ENCODE assay signal across 1 cellular context in genomic region chr2:37720533-37721218, GRCh38.
TF ChIP-seq lines count a peak whose summit lies in the region.

No MANE protein-coding gene starts in this region.

TF ChIP-seq in IMR-90, 13 proteins besides CTCF, POLR2A, EP300 and RAD21:
- TF ChIP-seq SMC3 (IDR thresholded peaks at IDR 0.05; ENCODE audit: low read depth, low read length) (no peak), RFX5 (IDR thresholded peaks at IDR 0.05; ENCODE audit: low read depth, low read length) (no peak)
TF ChIP-seq in IMR-90: peak in this region for 0.
